23 cellular contexts compared by ENCODE assay signal in the genomic region with DNA sequence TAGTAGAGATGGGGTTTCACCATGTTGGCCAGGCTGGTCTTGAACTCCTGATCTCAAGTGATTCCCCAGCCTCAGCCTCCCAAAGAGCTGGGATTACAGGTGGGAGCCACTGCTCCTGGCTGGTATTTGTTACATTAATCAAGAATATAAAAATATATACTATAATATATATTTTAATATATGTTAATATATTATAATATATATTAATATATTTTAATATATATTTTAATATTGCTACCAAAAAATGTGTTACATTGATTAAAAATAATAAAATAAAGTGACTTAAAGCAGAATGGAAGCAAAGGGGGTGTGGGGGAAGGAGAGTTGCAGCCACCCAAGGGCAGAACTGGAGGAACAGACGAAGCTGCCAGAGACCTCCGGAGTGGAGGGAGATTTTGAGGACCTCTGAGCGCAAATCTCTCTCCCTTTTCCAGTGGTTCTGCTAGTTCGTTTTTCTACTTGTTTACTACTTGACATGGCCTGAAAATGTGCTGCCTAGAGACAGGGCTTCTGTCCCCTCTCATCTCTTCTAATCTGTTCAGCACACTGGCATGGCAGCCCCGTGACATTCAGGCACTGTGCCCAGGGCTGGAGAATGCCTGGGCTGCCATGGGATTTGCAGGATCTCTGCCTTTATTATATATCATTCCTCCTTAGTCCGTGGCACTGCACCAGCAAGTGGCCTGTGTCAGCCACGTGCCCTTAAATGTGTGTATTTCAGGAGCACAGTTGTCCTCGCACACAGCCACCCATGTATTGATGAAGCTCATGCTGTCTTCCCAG.
"Had no signal": no experiment of that assay in that cellular context is flagged by ENCODE, and none has a peak within 500 bp of the region (broad histone marks: within the 10 kb centered on the region; RNA-seq: fewer than 3 reads in every experiment).

No MANE protein-coding gene starts in this region.

- H3K36me3 Mint-ChIP-seq: activated naive CD4-positive, alpha-beta T cell treated with anti-CD3 and anti-CD28 coated beads, Interleukin-2, amount 10 ng/mL, durations not matched to agents 7 days and 5 days; immature natural killer cell; mesothelial cell of epicardium; naive thymus-derived CD8-positive, alpha-beta T cell; neural progenitor cell; stimulated activated effector memory CD8-positive, alpha-beta T cell treated with anti-CD3 and anti-CD28 coated beads, Interleukin-12 subunit alpha, Interleukin-12 subunit beta, amount 100 ng/mL, for 72 hours had no signal

- ATAC-seq: left lung; naive thymus-derived CD8-positive, alpha-beta T cell; stimulated activated effector memory CD8-positive, alpha-beta T cell treated with anti-CD3 and anti-CD28 coated beads, Interleukin-12 subunit alpha, Interleukin-12 subunit beta, amount 100 ng/mL, for 72 hours; T-helper 17 cell had no signal

- H3K4me1 Mint-ChIP-seq: activated naive CD4-positive, alpha-beta T cell treated with anti-CD3 and anti-CD28 coated beads, Interleukin-2, amount 10 ng/mL, durations not matched to agents 7 days and 5 days; immature natural killer cell; mesothelial cell of epicardium; neural progenitor cell; stimulated activated effector memory CD8-positive, alpha-beta T cell treated with anti-CD3 and anti-CD28 coated beads, Interleukin-12 subunit alpha, Interleukin-12 subunit beta, amount 100 ng/mL, for 72 hours; T-helper 17 cell had no signal

- H3K27ac ChIP-seq: hepatocyte, left lung, neural progenitor cell, skin epidermis, stomach, suprapubic skin, tibial nerve, vagina had no signal

- H3K4me1 ChIP-seq: left lung, neural progenitor cell, stomach, suprapubic skin, tibial nerve, vagina had no signal

- H3K4me2 ChIP-seq: hepatocyte, neural progenitor cell had no signal

- H3K27me3 ChIP-seq: hepatocyte, left lung, neural progenitor cell, stomach, suprapubic skin, tibial nerve, vagina had no signal

- H3K27ac Mint-ChIP-seq: activated naive CD4-positive, alpha-beta T cell treated with anti-CD3 and anti-CD28 coated beads, Interleukin-2, amount 10 ng/mL, durations not matched to agents 7 days and 5 days; dendritic cell treated with granulocyte-macrophage colony-stimulating factor and Interleukin-4, amounts not matched to agents 40 ng/mL and 50 ng/mL, for 4 days; immature natural killer cell; mesothelial cell of epicardium; naive thymus-derived CD8-positive, alpha-beta T cell; neural progenitor cell; stimulated activated effector memory CD8-positive, alpha-beta T cell treated with anti-CD3 and anti-CD28 coated beads, Interleukin-12 subunit alpha, Interleukin-12 subunit beta, amount 100 ng/mL, for 72 hours; T-helper 17 cell had no signal

- H2AFZ ChIP-seq: hepatocyte, neural progenitor cell had no signal

- H3K4me3 ChIP-seq: hepatocyte, left lung, neural progenitor cell, skin epidermis, stomach, suprapubic skin, tibial nerve, vagina had no signal

- H3K36me3 ChIP-seq: left lung, neural progenitor cell, stomach, suprapubic skin, tibial nerve, vagina had no signal

- H3K9ac ChIP-seq: neural progenitor cell had no signal

- H3K9me3 Mint-ChIP-seq: activated naive CD4-positive, alpha-beta T cell treated with anti-CD3 and anti-CD28 coated beads, Interleukin-2, amount 10 ng/mL, durations not matched to agents 7 days and 5 days; dendritic cell treated with granulocyte-macrophage colony-stimulating factor and Interleukin-4, amounts not matched to agents 40 ng/mL and 50 ng/mL, for 4 days; immature natural killer cell; naive thymus-derived CD8-positive, alpha-beta T cell; stimulated activated effector memory CD8-positive, alpha-beta T cell treated with anti-CD3 and anti-CD28 coated beads, Interleukin-12 subunit alpha, Interleukin-12 subunit beta, amount 100 ng/mL, for 72 hours had no signal

- H3K4me3 Mint-ChIP-seq: activated naive CD4-positive, alpha-beta T cell treated with anti-CD3 and anti-CD28 coated beads, Interleukin-2, amount 10 ng/mL, durations not matched to agents 7 days and 5 days; dendritic cell treated with granulocyte-macrophage colony-stimulating factor and Interleukin-4, amounts not matched to agents 40 ng/mL and 50 ng/mL, for 4 days; immature natural killer cell; mesothelial cell of epicardium; naive thymus-derived CD8-positive, alpha-beta T cell; neural progenitor cell; stimulated activated effector memory CD8-positive, alpha-beta T cell treated with anti-CD3 and anti-CD28 coated beads, Interleukin-12 subunit alpha, Interleukin-12 subunit beta, amount 100 ng/mL, for 72 hours; T-helper 17 cell had no signal

- H3K79me2 ChIP-seq: hepatocyte had no signal

- H3K9me3 ChIP-seq: left lung, stomach, suprapubic skin, tibial nerve, vagina had no signal

- DNase-seq: activated CD4-positive, alpha-beta T cell treated with anti-CD3 and anti-CD28 coated beads for 4 hours; activated CD4-positive, alpha-beta T cell treated with anti-CD3 and anti-CD28 coated beads, Interleukin-2, amount 50 U/mL, for 48 hours; activated CD4-positive, CD25-positive, alpha-beta regulatory T cell; activated effector memory CD4-positive, alpha-beta T cell treated with anti-CD3 and anti-CD28 coated beads, Interleukin-2, amount 50 U/mL, for 16 hours; activated naive CD4-positive, alpha-beta T cell treated with anti-CD3 and anti-CD28 coated beads, Interleukin-2, amount 10 ng/mL, durations not matched to agents 7 days and 5 days; amygdala; effector CD4-positive, alpha-beta T cell; immature natural killer cell; left lung; mammary epithelial cell; naive thymus-derived CD8-positive, alpha-beta T cell; stimulated activated CD4-positive, alpha-beta T cell treated with anti-CD3 and anti-CD28 coated beads, Interleukin-2, amount 100 ng/mL, for 24 hours; stomach; T-helper 17 cell had no signal
